Comparison of ENCODE assay signal across 1 cellular context in genomic region chr2:172048195-172048995, GRCh38.
TF ChIP-seq lines count a peak whose summit lies in the region.

No MANE protein-coding gene starts in this region.

TF ChIP-seq in IMR-90, 13 proteins besides CTCF, POLR2A, EP300 and RAD21 (continued from another document):
- TF ChIP-seq FOS (IDR thresholded peaks at IDR 0.05; ENCODE audit: low read depth, low read length) (no peak), NFE2L2 (IDR thresholded peaks at IDR 0.05; ENCODE audit: low read depth, low read length) (no peak), MAZ (IDR thresholded peaks at IDR 0.05; ENCODE audit: borderline replicate concordance, low read depth, low read length) (no peak), USF2 (IDR thresholded peaks at IDR 0.05; ENCODE audit: low read depth, low read length) (no peak), CEBPB (IDR thresholded peaks at IDR 0.05; ENCODE audit: low read depth, low read length) (no peak), RCOR1 (IDR thresholded peaks at IDR 0.05; ENCODE audit: insufficient replicate concordance, low read length) (no peak), SMC3 (IDR thresholded peaks at IDR 0.05; ENCODE audit: low read depth, low read length) (no peak), ELK1 (IDR thresholded peaks at IDR 0.05; ENCODE audit: borderline replicate concordance, low read depth, low read length) (no peak), CHD1 (IDR thresholded peaks at IDR 0.05; ENCODE audit: low read depth, low read length) (no peak)
